In genomic region chr15:65818927-65819562, GRCh38 we compare ENCODE assay signal across 8 cellular contexts. TPM values are rescaled to one million over a fixed set of nuclear protein-coding genes. Genes with fewer than 3 reads are reported as not detected.
DNase-seq lines count a peak whose midpoint lies in the region; ATAC-seq and FAIRE-seq lines count a peak whose summit lies in the region.

No MANE protein-coding gene starts in this region.

- WGBS in right cardiac atrium: 42% methylated on average over 4 of the region's 4 CpGs
- no CpG with 5 or more reads among the region's 4 CpGs for WGBS in neuronal stem cell (ENCODE audit: extremely low coverage in 2 of 2, insufficient read length in 2 of 2, insufficient replicate concordance in 1 of 2), 2 donors

- H3K14ac ChIP-seq in neuronal stem cell (ENCODE audit: low read length): no peak overlapping the region

- H3K4me2 ChIP-seq in neuronal stem cell (ENCODE audit: insufficient read depth, low read length, poor library complexity, severe bottlenecking): no peak overlapping the region

- intact Hi-C loops in right cardiac atrium (cut with DNase I): no loop called here

- no peak overlapping the region for H2BK15ac ChIP-seq in neuronal stem cell (ENCODE audit: low read length)

- no peak overlapping the region for H2BK5ac ChIP-seq in neuronal stem cell (ENCODE audit: low read length)

- no peak overlapping the region for H3K9ac ChIP-seq in neuronal stem cell (ENCODE audit: low read depth, low read length, poor library complexity)

- H2AFZ ChIP-seq in neuronal stem cell (ENCODE audit: low read length): no peak overlapping the region

- H3K27ac ChIP-seq in right cardiac atrium (ENCODE audit: low read length) (no peak overlapping the region), SJCRH30 (no peak overlapping the region), neuronal stem cell (replicated peaks; ENCODE audit: low read length) (no peak overlapping the region)

- H4K91ac ChIP-seq in neuronal stem cell (ENCODE audit: low read depth, low read length, poor library complexity): no peak overlapping the region

- FAIRE-seq in GM18507 (lab: Jason Lieb, UNC): peak; percentile 93

- peak; percentile 53 for ATAC-seq in HG02642 (IDR thresholded peaks at IDR 0.05; ENCODE audit: poor library complexity, unreplicated experiment)
- ATAC-seq in right cardiac atrium: peak; percentile 47 to 77

- H3K4me1 ChIP-seq in right cardiac atrium (ENCODE audit: control insufficient read depth, insufficient read depth, low read length) (no peaks in the 10 kb centered on the region), SJCRH30 (peaks cover 12% of the 10 kb centered on the region), neuronal stem cell (ENCODE audit: control insufficient read depth in 2 of 2, insufficient read depth in 1 of 2, low read depth in 1 of 2, low read length in 2 of 2) (no peaks in the 10 kb centered on the region)

- no peak overlapping the region for H2BK120ac ChIP-seq in neuronal stem cell (ENCODE audit: low read depth, low read length)

- H3K23ac ChIP-seq in neuronal stem cell (ENCODE audit: low read depth, low read length, poor library complexity): no peak overlapping the region

- no peak overlapping the region for H4K8ac ChIP-seq in neuronal stem cell (ENCODE audit: low read depth, low read length)

- H2BK12ac ChIP-seq in neuronal stem cell (ENCODE audit: low read length): no peak overlapping the region

- DNase-seq in GM18507 (ENCODE audit: extremely low spot score, insufficient read length, low read depth) (peak; percentile 47), NOMO-1 treated with DMSO at 0.1 percent for 48 hours (lab: John Stamatoyannopoulos, UW; ENCODE audit: unreplicated experiment) (peak; percentile 97), right cardiac atrium (no peak), OCI-M2 (lab: John Stamatoyannopoulos, UW; ENCODE audit: unreplicated experiment) (no peak), SK-N-DZ (ENCODE audit: low spot score) (no peak), SJCRH30 (no peak), neuronal stem cell (ENCODE audit: low spot score) (no peak)

- H3K4me3 ChIP-seq in right cardiac atrium (ENCODE audit: low read length): no peak overlapping the region
- no peak overlapping the region for H3K4me3 ChIP-seq in SJCRH30
- H3K4me3 ChIP-seq in neuronal stem cell (ENCODE audit: low read length in 2 of 2): no peak overlapping the region

- no peak overlapping the region for H3K4ac ChIP-seq in neuronal stem cell (ENCODE audit: low read length)

- H3K9me3 ChIP-seq in right cardiac atrium (ENCODE audit: control insufficient read depth, low read length): no peaks in the 10 kb centered on the region
- H3K9me3 ChIP-seq in SJCRH30 (replicated peaks): no peaks in the 10 kb centered on the region
- H3K9me3 ChIP-seq in neuronal stem cell (replicated peaks in 1 of 2; ENCODE audit: control insufficient read depth in 2 of 2, insufficient read depth in 1 of 2, low read depth in 1 of 2, low read length in 2 of 2): no peaks in the 10 kb centered on the region

- H3K79me1 ChIP-seq in neuronal stem cell (ENCODE audit: low read depth, low read length): no peaks in the 10 kb centered on the region

- no peak overlapping the region for H2AK5ac ChIP-seq in neuronal stem cell (ENCODE audit: low read depth, low read length)

- H3K18ac ChIP-seq in neuronal stem cell (ENCODE audit: low read length): no peak overlapping the region

- H3K36me3 ChIP-seq in SJCRH30: no peaks in the 10 kb centered on the region
- no peaks in the 10 kb centered on the region for H3K36me3 ChIP-seq in neuronal stem cell (replicated peaks in 1 of 2; ENCODE audit: control insufficient read depth in 2 of 2, insufficient read depth in 2 of 2, low read length in 2 of 2)

- H3K27me3 ChIP-seq in right cardiac atrium (ENCODE audit: control insufficient read depth, insufficient read depth) (no peaks in the 10 kb centered on the region), SJCRH30 (no peaks in the 10 kb centered on the region), neuronal stem cell (ENCODE audit: control insufficient read depth in 3 of 3, insufficient read depth in 3 of 3, low read depth in 1 of 3, low read length in 3 of 3) (no peaks in the 10 kb centered on the region)

RNA-seq across cellular contexts. Expression of gene DENND4A, which starts 27.0 kb away (rescaled TPM):
- total RNA-seq in right cardiac atrium: 10 to 100 TPM; 19.2 to 27.0 (median 20.0) TPM
- 3.9 TPM for polyA plus RNA-seq in right cardiac atrium
- 10.3 and 12.5 TPM in 2 replicates for polyA plus RNA-seq in SK-N-DZ (2014; cell fraction: cytosol; rRNA removed)
- polyA plus RNA-seq in SK-N-DZ (2014; cell fraction: nucleus; rRNA removed): 9.8 and 11.0 TPM in 2 replicates
- total RNA-seq in SJCRH30 (2014; rRNA removed; shearing (Covaris generic)): 21.1 and 26.4 TPM in 2 replicates
- 3.2 TPM for polyA plus RNA-seq in neuronal stem cell (2013, experiment 1 of 2)
- polyA plus RNA-seq in neuronal stem cell (2013, experiment 2 of 2): 3.2 TPM

RNA-seq across cellular contexts. Expression of gene RAB11A, which starts 50.2 kb away (rescaled TPM):
- 100 to 1,000 TPM; 150 to 180 (median 163) TPM for total RNA-seq in right cardiac atrium
- polyA plus RNA-seq in right cardiac atrium: 136 TPM
- polyA plus RNA-seq in SK-N-DZ (2014; cell fraction: cytosol; rRNA removed): 302 and 416 TPM in 2 replicates
- 138 and 213 TPM in 2 replicates for polyA plus RNA-seq in SK-N-DZ (2014; cell fraction: nucleus; rRNA removed)
- 257 and 269 TPM in 2 replicates for total RNA-seq in SJCRH30 (2014; rRNA removed; shearing (Covaris generic))
- 328 TPM for polyA plus RNA-seq in neuronal stem cell (2013, experiment 1 of 2)
- 322 TPM for polyA plus RNA-seq in neuronal stem cell (2013, experiment 2 of 2)

Comparison
In these comparisons a context has a peak if more than half of its experiments do, and no peak if none do; other contexts are left out.
1. DNase-seq: peak in GM18507 (single experiment) and NOMO-1 treated with DMSO at 0.1 percent for 48 hours (single experiment); none in right cardiac atrium (0 of 3), OCI-M2 (single experiment), SK-N-DZ (single experiment), SJCRH30 (0 of 2) and neuronal stem cell (single experiment).